ENCODE assay signal across 24 cellular contexts in genomic region chr2:233029321-233029720, GRCh38. TPM values are rescaled to one million over a fixed set of nuclear protein-coding genes. Genes with fewer than 3 reads are reported as not detected.
DNase-seq lines count a peak whose midpoint lies in the region.
"Had no signal": no experiment of that assay in that cellular context is flagged by ENCODE, and none has a peak within 500 bp of the region (broad histone marks: within the 10 kb centered on the region; RNA-seq: fewer than 3 reads in every experiment).

No MANE protein-coding gene starts in this region.

- DNase-seq in Daoy (ENCODE audit: low read depth) (peak; percentile 41), HS-27A (ENCODE audit: low read depth) (peak; percentile 55), RPMI7951 (ENCODE audit: low read depth) (peak; percentile 23), glomerular visceral epithelial cell (ENCODE audit: extremely low spot score) (peak; percentile 7), hypothalamus (lab: John Stamatoyannopoulos, UW) (no peak), NCI-H1694 (lab: John Stamatoyannopoulos, UW) (no peak)
- no peak for DNase-seq in activated naive CD4-positive, alpha-beta T cell treated with Interleukin-2 at 50 U/mL for 16 hours
- DNase-seq in stimulated activated CD4-positive, alpha-beta T cell treated with anti-CD3 and anti-CD28 coated beads, Interleukin-4, amount 100 ng/mL, for 1 hour, result no peak
- DNase-seq: activated CD8-positive, alpha-beta memory T cell treated with anti-CD3 and anti-CD28 coated beads, Interleukin-2, amount 50 U/mL, for 48 hours; DMS79; NCI-H187 treated with DMSO at 0.1 percent for 48 hours; T1000; upper lobe of left lung had no signal

RNA-seq across cellular contexts. Expression of gene NEU2, which starts 3.2 kb away (rescaled TPM):
- not detected in 2 replicates for total RNA-seq in Daoy (2014; rRNA removed; shearing (Covaris generic))
- total RNA-seq in RPMI7951 (2014; rRNA removed; shearing (Covaris generic)), result not detected in 2 replicates
- total RNA-seq: activated naive CD8-positive, alpha-beta T cell treated with anti-CD3 and anti-CD28 coated beads for 36 hours; activated T-helper 2 cell treated with anti-CD3 and anti-CD28 coated beads, Interferon-gamma antibody, Interleukin-2, Interleukin-4, amounts not matched to agents 10 μg/mL and 5 μg/mL and 100 μg/mL, durations not matched to agents 14 hours and 24 hours and 36 hours; astrocyte; dermis microvascular lymphatic vessel endothelial cell; GM12878; heart right ventricle; left cardiac atrium; myocyte; pulmonary artery endothelial cell; skeletal muscle tissue; upper lobe of left lung; WTC11 had no signal

RNA-seq across cellular contexts. Expression of gene NGEF, which starts 16.3 kb away (rescaled TPM):
- total RNA-seq in Daoy (2014; rRNA removed; shearing (Covaris generic)), result 0.17 and 3.3 TPM in 2 replicates
- total RNA-seq in RPMI7951 (2014; rRNA removed; shearing (Covaris generic)), result 35.4 and 38.4 TPM in 2 replicates
- total RNA-seq: activated naive CD8-positive, alpha-beta T cell treated with anti-CD3 and anti-CD28 coated beads for 36 hours; GM12878 had no signal

RNA-seq across cellular contexts. Expression of gene INPP5D, which starts 30.8 kb away (rescaled TPM):
- total RNA-seq in Daoy (2014; rRNA removed; shearing (Covaris generic)), result not detected in 2 replicates
- total RNA-seq in RPMI7951 (2014; rRNA removed; shearing (Covaris generic)), result 0.24 and 1.1 TPM in 2 replicates

Comparison
In these comparisons a context has a peak if more than half of its experiments do, and no peak if none do; other contexts are left out.
1. DNase-seq: peak in Daoy (single experiment), HS-27A (single experiment), RPMI7951 (single experiment) and glomerular visceral epithelial cell (single experiment); none in hypothalamus (0 of 51), activated naive CD4-positive, alpha-beta T cell treated with Interleukin-2 at 50 U/mL for 16 hours (single experiment), NCI-H1694 (single experiment) and stimulated activated CD4-positive, alpha-beta T cell treated with anti-CD3 and anti-CD28 coated beads, Interleukin-4, amount 100 ng/mL, for 1 hour (single experiment).